Comparison of ENCODE assay signal across 10 cellular contexts in genomic region chr6:28892525-28892924, GRCh38.
"Had no signal": no experiment of that assay in that cellular context is flagged by ENCODE, and none has a peak within 500 bp of the region (broad histone marks: within the 10 kb centered on the region; RNA-seq: fewer than 3 reads in every experiment).

No MANE protein-coding gene starts in this region.

- H3K27ac ChIP-seq: HL-60, KMS-11 had no signal

- ATAC-seq: GM23338, HepG2 had no signal

- DNase-seq: H9, HCEC 1CT, IMR-90, KBM-7 had no signal

- H3K4me3 Mint-ChIP-seq: GM23338, H9 had no signal

- FAIRE-seq: H1, H54, HepG2 had no signal

- H3K4me3 ChIP-seq: GM23338 had no signal

- H3K9ac ChIP-seq: KMS-11 had no signal

- H3K27ac Mint-ChIP-seq: GM23338, H9 had no signal

- H3K4me2 ChIP-seq: GM23338, KMS-11 had no signal

- H2AFZ ChIP-seq: GM23338 had no signal
